9 cellular contexts compared by ENCODE assay signal in the genomic region with DNA sequence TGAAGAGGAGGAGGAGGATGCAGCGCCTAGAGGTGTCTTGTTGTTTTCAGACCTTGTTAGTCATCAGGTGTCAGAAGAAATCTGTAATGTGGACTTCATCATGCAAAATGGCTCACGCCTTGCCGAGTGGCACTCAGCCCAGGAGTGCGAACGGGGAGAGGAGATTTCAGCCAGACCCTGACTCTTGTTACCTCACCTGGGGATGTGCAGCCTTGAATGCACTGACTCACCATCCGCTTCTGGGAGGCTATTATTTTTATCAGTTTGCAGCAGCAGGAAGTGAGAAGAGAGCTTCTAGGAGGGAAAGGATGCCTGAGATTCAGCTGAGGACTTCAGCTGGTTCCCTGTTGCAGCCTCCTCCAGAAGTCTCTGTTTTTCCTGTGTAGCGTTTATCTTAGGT. TPM values are rescaled to one million over a fixed set of nuclear protein-coding genes. Genes with fewer than 3 reads are reported as not detected.
DNase-seq lines count a peak whose midpoint lies in the region; ATAC-seq and TF ChIP-seq lines count a peak whose summit lies in the region.
"Had no signal": no experiment of that assay in that cellular context is flagged by ENCODE, and none has a peak within 500 bp of the region (broad histone marks: within the 10 kb centered on the region; RNA-seq: fewer than 3 reads in every experiment).

No MANE protein-coding gene starts in this region.

- no peak overlapping the region for H3K4ac ChIP-seq in mesendoderm (ENCODE audit: low read depth, low read length)

- H3K4me3 Mint-ChIP-seq in activated T-helper 2 cell treated with anti-CD3 and anti-CD28 coated beads, Interferon-gamma antibody, Interleukin-2, Interleukin-4, amounts not matched to agents 10 μg/mL and 5 μg/mL and 100 μg/mL, durations not matched to agents 14 hours and 24 hours and 36 hours (ENCODE audit: low read depth) = peak overlapping the region; percentile 27

- H3K36me3 Mint-ChIP-seq in activated T-helper 2 cell treated with anti-CD3 and anti-CD28 coated beads, Interferon-gamma antibody, Interleukin-2, Interleukin-4, amounts not matched to agents 10 μg/mL and 5 μg/mL and 100 μg/mL, durations not matched to agents 14 hours and 24 hours and 36 hours (ENCODE audit: low read depth) = no peaks in the 10 kb centered on the region

- peak; percentile 71 for DNase-seq in DND-41
- peak; percentile 28 for DNase-seq in LoVo (ENCODE audit: low spot score)
- no peak for DNase-seq in activated T-helper 2 cell treated with anti-CD3 and anti-CD28 coated beads, Interferon-gamma antibody, Interleukin-2, Interleukin-4, amounts not matched to agents 10 μg/mL and 5 μg/mL and 100 μg/mL, durations not matched to agents 14 hours and 24 hours and 36 hours (ENCODE audit: low spot score)
- DNase-seq in mesendoderm = peak; percentile 84
- DNase-seq in NCI-H1048 (lab: John Stamatoyannopoulos, UW) = no peak
- no peak for DNase-seq in aorta
- DNase-seq in medulla oblongata (ENCODE audit: extremely low spot score) = no peak
- DNase-seq in RPMI8226 = no peak
- DNase-seq: stimulated activated naive CD4-positive, alpha-beta T cell treated with Interleukin-2 at 50 U/mL for 16 hours had no signal

- H3K79me2 ChIP-seq in DND-41 (ENCODE audit: insufficient read depth, low read length) (no peaks in the 10 kb centered on the region; the same call in 1 of the 2 replicates), mesendoderm (ENCODE audit: control insufficient read depth, insufficient read depth, low read length) (no peaks in the 10 kb centered on the region)

- peak overlapping the region; percentile 61 for H3K27ac Mint-ChIP-seq in activated T-helper 2 cell treated with anti-CD3 and anti-CD28 coated beads, Interferon-gamma antibody, Interleukin-2, Interleukin-4, amounts not matched to agents 10 μg/mL and 5 μg/mL and 100 μg/mL, durations not matched to agents 14 hours and 24 hours and 36 hours

- no peak overlapping the region for H2BK15ac ChIP-seq in mesendoderm (replicated peaks; ENCODE audit: low read depth)

- no peak overlapping the region for H2AK5ac ChIP-seq in mesendoderm (ENCODE audit: low read length)

- H3K9ac ChIP-seq in DND-41 (ENCODE audit: low read depth, low read length) = peak overlapping the region; percentile 72
- H3K9ac ChIP-seq in mesendoderm (ENCODE audit: low read length) = no peak overlapping the region

- H4K5ac ChIP-seq in mesendoderm (ENCODE audit: low read length) = peak overlapping the region; percentile 12

- no peak overlapping the region for H4K8ac ChIP-seq in mesendoderm (ENCODE audit: low read depth, low read length)

- H3K36me3 ChIP-seq in DND-41 (ENCODE audit: insufficient read depth, low read length) (no peaks in the 10 kb centered on the region), mesendoderm (ENCODE audit: control insufficient read depth, insufficient read depth, low read length) (no peaks in the 10 kb centered on the region), aorta (ENCODE audit: control insufficient read depth in 1 of 2, insufficient read depth in 2 of 2, low read length in 1 of 2) (no peaks in the 10 kb centered on the region)

- H3K4me2 ChIP-seq in DND-41 (ENCODE audit: insufficient read depth, low read length) (peak overlapping the region; percentile 92), mesendoderm (ENCODE audit: low read length) (no peak overlapping the region)

- H3K4me3 ChIP-seq in DND-41 (ENCODE audit: low read depth in 1 of 2, low read length in 2 of 2) (peak overlapping the region in 1 of 2 experiments; percentile 58; a peak in 2 of 4 replicates), mesendoderm (ENCODE audit: low read length) (no peak overlapping the region), aorta (ENCODE audit: low read length in 2 of 2) (no peak overlapping the region)

- H3K9me3 Mint-ChIP-seq in activated T-helper 2 cell treated with anti-CD3 and anti-CD28 coated beads, Interferon-gamma antibody, Interleukin-2, Interleukin-4, amounts not matched to agents 10 μg/mL and 5 μg/mL and 100 μg/mL, durations not matched to agents 14 hours and 24 hours and 36 hours = no peaks in the 10 kb centered on the region

- H2BK5ac ChIP-seq in mesendoderm (ENCODE audit: low read length) = peak overlapping the region; percentile 9

- H3K27me3 ChIP-seq in DND-41 (ENCODE audit: insufficient read depth, low read length, poor library complexity) = no peaks in the 10 kb centered on the region
- no peaks in the 10 kb centered on the region for H3K27me3 ChIP-seq in mesendoderm (ENCODE audit: insufficient read depth, low read length, poor library complexity)
- H3K27me3 ChIP-seq in aorta (ENCODE audit: control insufficient read depth in 1 of 2, insufficient read depth in 2 of 2, low read length in 1 of 2) = no peaks in the 10 kb centered on the region

- no peaks in the 10 kb centered on the region for H3K79me1 ChIP-seq in mesendoderm (ENCODE audit: low read length)

- H3K4me1 Mint-ChIP-seq in activated T-helper 2 cell treated with anti-CD3 and anti-CD28 coated beads, Interferon-gamma antibody, Interleukin-2, Interleukin-4, amounts not matched to agents 10 μg/mL and 5 μg/mL and 100 μg/mL, durations not matched to agents 14 hours and 24 hours and 36 hours (ENCODE audit: low read depth) = peaks cover 35% of the 10 kb centered on the region

- H3K4me1 ChIP-seq in DND-41 (ENCODE audit: insufficient read depth, low read length) (peaks cover 45% of the 10 kb centered on the region), mesendoderm (ENCODE audit: control insufficient read depth, low read depth, low read length) (peaks cover 9% of the 10 kb centered on the region), aorta (ENCODE audit: control insufficient read depth in 1 of 2, insufficient read depth in 2 of 2, low read length in 2 of 2) (no peaks in the 10 kb centered on the region)

- intact Hi-C loops in activated T-helper 2 cell treated with anti-CD3 and anti-CD28 coated beads, Interferon-gamma antibody, Interleukin-2, Interleukin-4, amounts not matched to agents 10 μg/mL and 5 μg/mL and 100 μg/mL, durations not matched to agents 14 hours and 24 hours and 36 hours (cut with micrococcal nuclease) = loop anchor here (2.0 to 10.0 kb wide), 4 partner anchors 318 to 1315 kb away; no protein-coding TSS in a partner anchor
- intact Hi-C loops in aorta (cut with DNase I) = loop anchor here (2.0 to 5.0 kb wide), 3 partner anchors 333 to 423 kb away; partner anchors contain the start of gene CRADD (in 1 of the 2)

- WGBS in mesendoderm (ENCODE audit: extremely low coverage, insufficient coverage, low lambda C conversion rate) = no CpG with 5 or more reads among the region's 7 CpGs
- 89 to 94% methylated on average over 7 of the region's 7 CpGs for WGBS in aorta, 2 donors

- no peak overlapping the region for H2BK120ac ChIP-seq in mesendoderm (ENCODE audit: low read depth, low read length)

- peaks cover 2% of the 10 kb centered on the region for H3K27me3 Mint-ChIP-seq in activated T-helper 2 cell treated with anti-CD3 and anti-CD28 coated beads, Interferon-gamma antibody, Interleukin-2, Interleukin-4, amounts not matched to agents 10 μg/mL and 5 μg/mL and 100 μg/mL, durations not matched to agents 14 hours and 24 hours and 36 hours (ENCODE audit: low read depth)

- no peak overlapping the region for H3K56ac ChIP-seq in mesendoderm (ENCODE audit: low read length)

- ATAC-seq in DND-41 (ENCODE audit: insufficient read depth, low read depth) (peak; percentile 29), aorta (ENCODE audit: low FRiP score) (no peak)

- H3K27ac ChIP-seq in DND-41 (ENCODE audit: low read length) = peak overlapping the region; percentile 84
- H3K27ac ChIP-seq in mesendoderm (ENCODE audit: low read depth, low read length) = no peak overlapping the region
- H3K27ac ChIP-seq in aorta (ENCODE audit: low read depth in 1 of 2, low read length in 2 of 2) = no peak overlapping the region

- H2AFZ ChIP-seq in DND-41 (ENCODE audit: low read depth, low read length) = 0 out of 2 replicates have a peak overlapping the region, but pooled peaks have one; percentile 3

- no peaks in the 10 kb centered on the region for H4K20me1 ChIP-seq in DND-41 (ENCODE audit: insufficient read depth, low read length)

- no peak for TF ChIP-seq CTCF in DND-41 (IDR thresholded peaks at IDR 0.05; ENCODE audit: borderline replicate concordance, extremely low read depth, low read length, poor library complexity, severe bottlenecking)

- H3K18ac ChIP-seq in mesendoderm (ENCODE audit: low read length) = no peak overlapping the region

- no peak overlapping the region for H3K23ac ChIP-seq in mesendoderm (ENCODE audit: low read length)

- H3K9me3 ChIP-seq in DND-41 (ENCODE audit: insufficient read depth, low read length, severe bottlenecking) (no peaks in the 10 kb centered on the region), aorta (ENCODE audit: control insufficient read depth, low read length) (no peaks in the 10 kb centered on the region)

RNA-seq across cellular contexts. Expression of gene PLXNC1, which starts 48.1 kb away (rescaled TPM):
- total RNA-seq in activated T-helper 2 cell treated with anti-CD3 and anti-CD28 coated beads, Interferon-gamma antibody, Interleukin-2, Interleukin-4, amounts not matched to agents 10 μg/mL and 5 μg/mL and 100 μg/mL, durations not matched to agents 14 hours and 24 hours and 36 hours = 6.6 and 7.2 TPM in 2 replicates
- polyA plus RNA-seq in mesendoderm (2013, experiment 1 of 2) = 0.79 TPM
- 0.85 TPM for polyA plus RNA-seq in mesendoderm (2013, experiment 2 of 2)
- total RNA-seq in aorta = 10 to 100 TPM in 1 of 2 donors, 1 to 10 TPM in 1; 7.5 to 26.8 TPM
- polyA plus RNA-seq in aorta = 1 to 10 TPM; 1.2 to 3.4 TPM

Comparison
In these comparisons a context has a peak if more than half of its experiments do, and no peak if none do; other contexts are left out.
1. DNase-seq: peak in DND-41 (single experiment), LoVo (single experiment) and mesendoderm (single experiment); none in activated T-helper 2 cell treated with anti-CD3 and anti-CD28 coated beads, Interferon-gamma antibody, Interleukin-2, Interleukin-4, amounts not matched to agents 10 μg/mL and 5 μg/mL and 100 μg/mL, durations not matched to agents 14 hours and 24 hours and 36 hours (single experiment), NCI-H1048 (single experiment), aorta (0 of 2), medulla oblongata (single experiment) and RPMI8226 (single experiment).